Comparison of ENCODE assay signal across 12 cellular contexts in the genomic region with DNA sequence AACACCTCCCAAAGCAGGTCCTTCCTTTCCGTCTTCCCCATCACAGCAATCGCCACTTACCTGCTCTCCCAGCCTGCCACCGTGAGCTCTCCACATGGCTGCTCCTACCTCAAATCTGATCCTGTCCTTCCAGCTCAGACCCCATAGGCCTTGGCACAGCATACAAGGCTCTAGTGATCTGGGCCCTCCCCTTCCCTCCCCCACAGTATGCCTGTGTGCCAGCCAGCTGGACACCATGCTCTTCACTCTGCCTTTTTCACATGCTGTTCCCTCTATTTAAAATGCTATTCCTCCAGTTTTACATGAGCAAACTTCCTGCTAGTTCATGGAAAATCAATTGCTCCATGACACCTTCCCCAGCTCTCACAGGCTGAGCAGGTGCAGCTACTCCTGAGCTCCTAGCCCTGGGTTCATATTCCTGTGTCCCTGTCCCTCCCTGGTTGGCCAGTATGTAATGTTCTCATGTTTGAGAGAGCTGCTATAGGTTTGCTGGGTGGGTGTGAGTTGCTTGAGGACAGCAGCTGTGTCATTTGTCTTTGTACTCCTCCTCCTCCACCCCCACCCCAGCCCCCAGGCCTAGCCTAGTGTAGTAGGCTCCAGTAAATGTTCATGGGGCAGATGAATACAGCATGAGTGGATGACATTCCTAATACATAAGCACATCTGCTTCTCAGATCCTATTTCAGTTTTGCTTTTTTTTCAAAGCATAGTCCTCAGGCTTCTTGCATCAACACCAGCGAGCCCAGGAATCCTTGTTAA. TPM values are rescaled to one million over a fixed set of nuclear protein-coding genes. Genes with fewer than 3 reads are reported as not detected.
DNase-seq lines count a peak whose midpoint lies in the region; ATAC-seq and TF ChIP-seq lines count a peak whose summit lies in the region.
"Had no signal": no experiment of that assay in that cellular context is flagged by ENCODE, and none has a peak within 500 bp of the region (broad histone marks: within the 10 kb centered on the region; RNA-seq: fewer than 3 reads in every experiment).

No MANE protein-coding gene starts in this region.

- peaks cover 6% of the 10 kb centered on the region for H4K20me1 ChIP-seq in PC-3 (ENCODE audit: low read length)

- WGBS in heart right ventricle, 2 donors, result 75 to 85% methylated on average over 4 of the region's 4 CpGs

- H3K9me3 ChIP-seq in heart right ventricle (no peaks in the 10 kb centered on the region), PC-3 (ENCODE audit: low read length) (no peaks in the 10 kb centered on the region)

- CTCF ChIA-PET in PC-3 (lab: Charles Lee), result interaction anchor here (0.6 to 1.3 kb wide), 8 partner anchors 9 to 129 kb away, joined by 3 to 6 read pairs (median 4); no protein-coding TSS in a partner anchor

- peaks cover 0 to 68% (median 21%) of the 10 kb centered on the region in 9 donors for H3K4me1 ChIP-seq in heart right ventricle
- H3K4me1 ChIP-seq in PC-3 (ENCODE audit: insufficient read depth, low read length), result peaks cover 27% of the 10 kb centered on the region
- peaks cover 21% of the 10 kb centered on the region for H3K4me1 ChIP-seq in foreskin keratinocyte

- POLR2A ChIA-PET in PC-3 (lab: Charles Lee; ENCODE audit: unreplicated experiment), result no interaction called here

- H3K27me3 ChIP-seq in heart right ventricle (peaks cover 0 to 4% (median 0%) of the 10 kb centered on the region in 7 donors), PC-3 (ENCODE audit: low read length) (no peaks in the 10 kb centered on the region), foreskin keratinocyte (no peaks in the 10 kb centered on the region)
- H3K27me3 ChIP-seq: dorsolateral prefrontal cortex had no signal

- no peak for DNase-seq in heart right ventricle
- DNase-seq in cardiac septum (ENCODE audit: low spot score), result no peak
- peak; percentile 99 for DNase-seq in PC-3
- DNase-seq in foreskin keratinocyte, result peak; percentile 66 to 88
- DNase-seq in Ammon's horn (ENCODE audit: low spot score), result no peak
- no peak for DNase-seq in stimulated activated CD4-positive, alpha-beta T cell treated with anti-CD3 and anti-CD28 coated beads, Interleukin-12 subunit alpha, Interleukin-12 subunit beta, amount 100 ng/mL, for 4 hours
- DNase-seq in activated T-cell treated with anti-CD3 and anti-CD28 coated beads for 4 hours, result no peak
- DNase-seq: activated CD8-positive, alpha-beta memory T cell treated with anti-CD3 and anti-CD28 coated beads, Interleukin-2, amount 10 ng/mL, durations not matched to agents 7 days and 5 days; CD4-positive, CD25-positive, alpha-beta regulatory T cell had no signal

- no TSS peak for BruUV-seq in PC-3 (replicated peaks; lab: Mats Ljungman, UMichigan)

- intact Hi-C loops in heart right ventricle (cut with DNase I) (no loop called here), cardiac septum (cut with DNase I) (no loop called here), PC-3 (cut with micrococcal nuclease) (loop anchor here (1.0 kb wide), 1 partner anchor 51 kb away; no protein-coding TSS in a partner anchor)

- peaks cover 9% of the 10 kb centered on the region for H3F3A ChIP-seq in PC-3 (ENCODE audit: low read length, unreplicated experiment)

- TF ChIP-seq CTCF in heart right ventricle (IDR thresholded peaks at IDR 0.05), result no peak
- TF ChIP-seq CTCF in PC-3 (conservative IDR thresholded peaks at IDR 0.05; ENCODE audit: low read depth, low read length), result no peak
- no peak for TF ChIP-seq CTCF in foreskin keratinocyte (conservative IDR thresholded peaks at IDR 0.05)

- H3K9me2 ChIP-seq in PC-3 (replicated peaks; ENCODE audit: low read length), result no peaks in the 10 kb centered on the region

- peaks cover 2% of the 10 kb centered on the region; the same call in 1 of the 2 replicates for H3K79me2 ChIP-seq in PC-3 (ENCODE audit: low read length)

- H3K4me3 ChIP-seq in heart right ventricle (no peak overlapping the region), PC-3 (ENCODE audit: low read length) (peak overlapping the region; percentile 6; the same call in 1 of the 2 replicates)
- H3K4me3 ChIP-seq: dorsolateral prefrontal cortex had no signal

- H3K9ac ChIP-seq in PC-3 (ENCODE audit: low read length), result no peak overlapping the region

- ATAC-seq in heart right ventricle (peak in 5 of 8 donors; percentile 15 to 74 (median 57)), PC-3 (peak; percentile 82), foreskin keratinocyte (peak; percentile 80), GM21786 (IDR thresholded peaks at IDR 0.05; ENCODE audit: unreplicated experiment) (no peak)
- ATAC-seq: activated CD8-positive, alpha-beta memory T cell treated with anti-CD3 and anti-CD28 coated beads, Interleukin-2, amount 10 ng/mL, durations not matched to agents 7 days and 5 days had no signal

- H2AFZ ChIP-seq in PC-3 (ENCODE audit: low read length), result no peak overlapping the region

- no peaks in the 10 kb centered on the region for H3K36me3 ChIP-seq in heart right ventricle
- peaks cover 42% of the 10 kb centered on the region for H3K36me3 ChIP-seq in PC-3 (ENCODE audit: low read depth, low read length)

- H3K4me2 ChIP-seq in PC-3 (ENCODE audit: low read length), result peak overlapping the region; percentile 63

- H3K27ac ChIP-seq in heart right ventricle (peak overlapping the region in 8 of 10 donors; percentile 35 to 81 (median 62)), PC-3 (ENCODE audit: low read length) (peak overlapping the region; percentile 52), foreskin keratinocyte (no peak overlapping the region)

RNA-seq across cellular contexts. Expression of gene TNNT2, which starts 6.3 kb away (rescaled TPM):
- total RNA-seq in heart right ventricle (over 10,000 TPM in 1 of 10 donors, 1,000 to 10,000 TPM in 9; 5,905 to 10,183 (median 7,503) TPM), cardiac septum (8,017 TPM), PC-3 (2014; rRNA removed) (1.1 and 2.9 TPM in 2 replicates), foreskin keratinocyte (0.11 and 0.17 TPM in 2 replicates)
- polyA plus RNA-seq in heart right ventricle (over 10,000 TPM; 10,337 to 31,279 TPM), foreskin keratinocyte (0.20 TPM in 1 of 2 replicates, not detected in the other)
- total RNA-seq: activated CD8-positive, alpha-beta memory T cell treated with anti-CD3 and anti-CD28 coated beads, Interleukin-2, amount 10 ng/mL, durations not matched to agents 7 days and 5 days; CD4-positive, CD25-positive, alpha-beta regulatory T cell had no signal
- polyA plus RNA-seq: CD4-positive, CD25-positive, alpha-beta regulatory T cell had no signal

RNA-seq across cellular contexts. Expression of gene LAD1, which starts 15.3 kb away (rescaled TPM):
- total RNA-seq in heart right ventricle (10 to 100 TPM in 1 of 10 donors, 1 to 10 TPM in 8, under 1 TPM in 1; 0.85 to 12.9 (median 2.9) TPM), cardiac septum (12.4 TPM), PC-3 (2014; rRNA removed) (310 and 381 TPM in 2 replicates), foreskin keratinocyte (233 and 240 TPM in 2 replicates)
- polyA plus RNA-seq in heart right ventricle (10 to 100 TPM in 1 of 2 donors, 1 to 10 TPM in 1; 2.6 to 42.2 TPM), foreskin keratinocyte (251 and 256 TPM in 2 replicates)
- total RNA-seq: activated CD8-positive, alpha-beta memory T cell treated with anti-CD3 and anti-CD28 coated beads, Interleukin-2, amount 10 ng/mL, durations not matched to agents 7 days and 5 days; CD4-positive, CD25-positive, alpha-beta regulatory T cell; mononuclear cell had no signal
- polyA plus RNA-seq: CD4-positive, CD25-positive, alpha-beta regulatory T cell had no signal

RNA-seq across cellular contexts. Expression of gene TNNI1, which starts 37.7 kb away (rescaled TPM):
- total RNA-seq in heart right ventricle, result 100 to 1,000 TPM in 1 of 10 donors, 10 to 100 TPM in 7, 1 to 10 TPM in 2; 1.2 to 166 (median 26.1) TPM
- polyA plus RNA-seq in heart right ventricle, result 10 to 100 TPM; 20.8 to 48.0 TPM
- total RNA-seq in cardiac septum, result 35.5 TPM
- not detected in 2 replicates for total RNA-seq in PC-3 (2014; rRNA removed)
- total RNA-seq in foreskin keratinocyte, result not detected in 2 replicates
- polyA plus RNA-seq in foreskin keratinocyte, result not detected in 2 replicates
- total RNA-seq: activated CD8-positive, alpha-beta memory T cell treated with anti-CD3 and anti-CD28 coated beads, Interleukin-2, amount 10 ng/mL, durations not matched to agents 7 days and 5 days; CD4-positive, CD25-positive, alpha-beta regulatory T cell; mononuclear cell had no signal
- polyA plus RNA-seq: CD4-positive, CD25-positive, alpha-beta regulatory T cell had no signal

Comparison
In these comparisons a context has a peak if more than half of its experiments do, and no peak if none do; other contexts are left out.
1. DNase-seq: peak in PC-3 (single experiment) and foreskin keratinocyte (2 of 2); none in heart right ventricle (0 of 2), cardiac septum (single experiment), Ammon's horn (single experiment), stimulated activated CD4-positive, alpha-beta T cell treated with anti-CD3 and anti-CD28 coated beads, Interleukin-12 subunit alpha, Interleukin-12 subunit beta, amount 100 ng/mL, for 4 hours (single experiment) and activated T-cell treated with anti-CD3 and anti-CD28 coated beads for 4 hours (single experiment).
2. RNA of gene TNNT2, which starts 6.3 kb away (total RNA-seq): 8,017 TPM in cardiac septum (single experiment) and 5,905 to 10,183 TPM in heart right ventricle; 1.1 to 2.9 TPM in PC-3 and 0.11 to 0.17 TPM in foreskin keratinocyte; every median in the first group is over 1,000 times any median in the second.
3. RNA of gene LAD1, which starts 15.3 kb away (total RNA-seq): 310 to 381 TPM in PC-3 and 233 to 240 TPM in foreskin keratinocyte; 12.4 TPM in cardiac septum (single experiment) and 0.85 to 12.9 TPM in heart right ventricle; every median in the first group is over 10 times any median in the second.